23 cellular contexts compared by ENCODE assay signal in the genomic region with DNA sequence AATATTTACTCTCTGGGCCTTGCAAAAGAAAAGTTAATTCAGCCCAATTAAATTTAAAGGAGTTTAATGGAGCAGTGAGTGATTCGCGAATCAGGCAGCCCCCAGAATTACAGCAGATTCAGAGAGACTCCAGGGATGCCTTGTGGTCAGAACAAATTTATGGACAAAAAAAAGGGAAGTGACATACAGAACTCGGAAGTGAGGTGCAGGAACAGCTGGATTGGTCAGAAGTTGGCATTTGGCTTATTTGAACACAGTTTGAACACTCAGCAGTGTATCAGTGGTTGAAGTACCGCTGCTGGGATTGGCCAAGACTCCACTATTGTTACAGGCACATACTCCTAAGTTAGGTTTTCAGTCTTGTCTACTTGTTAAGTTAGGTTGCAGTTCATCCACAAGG.
"Had no signal": no experiment of that assay in that cellular context is flagged by ENCODE, and none has a peak within 500 bp of the region (broad histone marks: within the 10 kb centered on the region; RNA-seq: fewer than 3 reads in every experiment).

No MANE protein-coding gene starts in this region.

- H3K9me3 ChIP-seq: gastrocnemius medialis, prostate gland, thoracic aorta had no signal

- H3K4me1 ChIP-seq: esophagus muscularis mucosa, gastrocnemius medialis, prostate gland had no signal

- H3K9me3 Mint-ChIP-seq: type B pancreatic cell had no signal

- DNase-seq: activated CD4-positive, alpha-beta T cell treated with anti-CD3 and anti-CD28 coated beads, Interleukin-2, amount 10 ng/mL, durations not matched to agents 7 days and 5 days; activated CD4-positive, CD25-positive, alpha-beta regulatory T cell treated with anti-CD3 and anti-CD28 coated beads, Interleukin-2, amount 50 U/mL, for 72 hours; activated CD8-positive, alpha-beta memory T cell treated with anti-CD3 and anti-CD28 coated beads, Interleukin-2, amount 10 ng/mL, durations not matched to agents 7 days and 5 days; activated CD8-positive, alpha-beta T cell treated with anti-CD3 and anti-CD28 coated beads for 36 hours; activated gamma-delta T cell; activated naive CD4-positive, alpha-beta T cell treated with anti-CD3 and anti-CD28 coated beads, Interleukin-2, amount 50 U/mL, for 16 hours; activated naive CD8-positive, alpha-beta T cell treated with anti-CD3 and anti-CD28 coated beads, Interleukin-2, amount 50 U/mL, for 24 hours; activated T-cell treated with anti-CD3 and anti-CD28 coated beads for 4 hours; cerebellar nuclear complex; gastrocnemius medialis; head of caudate nucleus; hypothalamus; left ventricle myocardium inferior; natural killer cell; stimulated activated CD4-positive, alpha-beta T cell treated with anti-CD3 and anti-CD28 coated beads, Interleukin-4, amount 100 ng/mL, for 24 hours; stimulated activated naive CD4-positive, alpha-beta T cell treated with Interleukin-2 at 50 U/mL for 16 hours; WERI-Rb-1 had no signal

- H3K36me3 Mint-ChIP-seq: activated CD8-positive, alpha-beta memory T cell treated with anti-CD3 and anti-CD28 coated beads, Interleukin-2, amount 10 ng/mL, durations not matched to agents 7 days and 5 days; natural killer cell; type B pancreatic cell had no signal

- H3K36me3 ChIP-seq: esophagus muscularis mucosa, gastrocnemius medialis, left ventricle myocardium inferior, prostate gland, thoracic aorta, WERI-Rb-1 had no signal

- H3K4me3 Mint-ChIP-seq: activated CD4-positive, alpha-beta T cell treated with anti-CD3 and anti-CD28 coated beads, Interleukin-2, amount 10 ng/mL, durations not matched to agents 7 days and 5 days; activated CD8-positive, alpha-beta memory T cell treated with anti-CD3 and anti-CD28 coated beads, Interleukin-2, amount 10 ng/mL, durations not matched to agents 7 days and 5 days; activated CD8-positive, alpha-beta T cell treated with anti-CD3 and anti-CD28 coated beads for 36 hours; activated naive CD8-positive, alpha-beta T cell treated with anti-CD3 and anti-CD28 coated beads, Interleukin-2, amount 50 U/mL, for 24 hours; natural killer cell; type B pancreatic cell had no signal

- H3K4me3 ChIP-seq: coronary artery, esophagus muscularis mucosa, gastrocnemius medialis, left ventricle myocardium inferior, prostate gland, thoracic aorta had no signal

- H3K27ac Mint-ChIP-seq: activated CD4-positive, alpha-beta T cell treated with anti-CD3 and anti-CD28 coated beads, Interleukin-2, amount 10 ng/mL, durations not matched to agents 7 days and 5 days; activated CD8-positive, alpha-beta memory T cell treated with anti-CD3 and anti-CD28 coated beads, Interleukin-2, amount 10 ng/mL, durations not matched to agents 7 days and 5 days; activated CD8-positive, alpha-beta T cell treated with anti-CD3 and anti-CD28 coated beads for 36 hours; activated naive CD8-positive, alpha-beta T cell treated with anti-CD3 and anti-CD28 coated beads, Interleukin-2, amount 50 U/mL, for 24 hours; natural killer cell; type B pancreatic cell had no signal

- ATAC-seq: activated CD8-positive, alpha-beta memory T cell treated with anti-CD3 and anti-CD28 coated beads, Interleukin-2, amount 10 ng/mL, durations not matched to agents 7 days and 5 days; activated CD8-positive, alpha-beta T cell treated with anti-CD3 and anti-CD28 coated beads for 36 hours; activated naive CD8-positive, alpha-beta T cell treated with anti-CD3 and anti-CD28 coated beads, Interleukin-2, amount 50 U/mL, for 24 hours; gastrocnemius medialis; natural killer cell had no signal

- H3K27me3 ChIP-seq: esophagus muscularis mucosa, gastrocnemius medialis had no signal

- H3K27ac ChIP-seq: coronary artery, esophagus muscularis mucosa, gastrocnemius medialis, left ventricle myocardium inferior, prostate gland, thoracic aorta, WERI-Rb-1 had no signal

- FAIRE-seq: TTC549 had no signal

- H3K4me1 Mint-ChIP-seq: activated CD4-positive, alpha-beta T cell treated with anti-CD3 and anti-CD28 coated beads, Interleukin-2, amount 10 ng/mL, durations not matched to agents 7 days and 5 days; activated CD8-positive, alpha-beta memory T cell treated with anti-CD3 and anti-CD28 coated beads, Interleukin-2, amount 10 ng/mL, durations not matched to agents 7 days and 5 days; activated naive CD8-positive, alpha-beta T cell treated with anti-CD3 and anti-CD28 coated beads, Interleukin-2, amount 50 U/mL, for 24 hours; natural killer cell had no signal

- H3K27me3 Mint-ChIP-seq: type B pancreatic cell had no signal
